Comparison of ENCODE assay signal across 1 cellular context in the genomic region with DNA sequence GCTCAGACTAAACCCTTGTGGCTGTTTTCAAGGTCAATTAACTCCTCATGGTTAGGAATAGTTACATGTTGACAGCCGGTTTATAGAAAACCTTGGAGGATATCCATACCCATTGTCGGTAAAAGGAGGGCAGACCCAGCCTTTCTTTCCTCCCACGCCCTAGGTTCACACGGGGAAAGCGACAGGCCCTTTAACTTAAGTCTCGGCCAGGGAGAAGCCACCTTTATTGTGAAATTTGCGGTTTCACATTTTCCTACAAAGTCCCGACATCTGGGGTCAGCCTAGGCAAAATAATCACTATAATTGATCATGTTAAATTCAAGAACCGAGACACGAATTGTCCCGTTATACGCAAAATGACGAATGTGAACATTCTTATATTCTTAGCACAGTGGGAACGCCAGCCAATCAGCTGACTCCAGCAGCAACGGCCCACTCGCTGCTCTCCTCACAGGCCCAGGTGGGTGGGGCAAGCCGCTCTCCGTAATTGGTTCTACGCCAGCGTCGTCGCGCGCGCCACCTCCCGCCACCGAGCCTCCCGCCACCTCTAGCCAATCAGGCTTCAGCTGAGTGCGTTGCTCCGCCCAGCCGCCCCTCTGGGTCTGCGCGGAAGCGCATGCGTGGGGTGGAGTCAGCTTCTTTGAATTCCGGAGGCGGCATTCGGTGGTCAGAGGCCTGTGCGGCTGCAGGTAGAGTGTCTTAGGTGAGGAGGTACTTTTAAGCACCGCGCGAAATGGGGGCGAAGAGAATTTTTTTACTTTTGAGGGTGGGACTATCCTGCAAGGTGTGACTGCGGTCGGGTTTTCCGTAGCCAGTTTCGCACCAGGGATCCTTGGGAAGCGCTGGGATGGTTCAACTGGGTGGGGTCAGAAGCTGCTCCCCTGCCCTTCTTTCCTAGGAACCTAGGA.
TF ChIP-seq lines count a peak whose summit lies in the region.

A gene with protein sequence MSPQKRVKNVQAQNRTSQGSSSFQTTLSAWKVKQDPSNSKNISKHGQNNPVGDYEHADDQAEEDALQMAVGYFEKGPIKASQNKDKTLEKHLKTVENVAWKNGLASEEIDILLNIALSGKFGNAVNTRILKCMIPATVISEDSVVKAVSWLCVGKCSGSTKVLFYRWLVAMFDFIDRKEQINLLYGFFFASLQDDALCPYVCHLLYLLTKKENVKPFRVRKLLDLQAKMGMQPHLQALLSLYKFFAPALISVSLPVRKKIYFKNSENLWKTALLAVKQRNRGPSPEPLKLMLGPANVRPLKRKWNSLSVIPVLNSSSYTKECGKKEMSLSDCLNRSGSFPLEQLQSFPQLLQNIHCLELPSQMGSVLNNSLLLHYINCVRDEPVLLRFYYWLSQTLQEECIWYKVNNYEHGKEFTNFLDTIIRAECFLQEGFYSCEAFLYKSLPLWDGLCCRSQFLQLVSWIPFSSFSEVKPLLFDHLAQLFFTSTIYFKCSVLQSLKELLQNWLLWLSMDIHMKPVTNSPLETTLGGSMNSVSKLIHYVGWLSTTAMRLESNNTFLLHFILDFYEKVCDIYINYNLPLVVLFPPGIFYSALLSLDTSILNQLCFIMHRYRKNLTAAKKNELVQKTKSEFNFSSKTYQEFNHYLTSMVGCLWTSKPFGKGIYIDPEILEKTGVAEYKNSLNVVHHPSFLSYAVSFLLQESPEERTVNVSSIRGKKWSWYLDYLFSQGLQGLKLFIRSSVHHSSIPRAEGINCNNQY (plus strand): TSS at position 659 of the 908 bp plus-strand sequence. CDS start 2,867 bp downstream, outside the sequence.

TF ChIP-seq in liver, 16 proteins besides CTCF, POLR2A, EP300 and RAD21 (continued from another document):
- TF ChIP-seq RXRA (IDR thresholded peaks at IDR 0.05), result no peak
- no peak for TF ChIP-seq NR2F2 (IDR thresholded peaks at IDR 0.05)
- TF ChIP-seq JUND (IDR thresholded peaks at IDR 0.05), result no peak
